Comparison of ENCODE assay signal across 8 cellular contexts in the genomic region with DNA sequence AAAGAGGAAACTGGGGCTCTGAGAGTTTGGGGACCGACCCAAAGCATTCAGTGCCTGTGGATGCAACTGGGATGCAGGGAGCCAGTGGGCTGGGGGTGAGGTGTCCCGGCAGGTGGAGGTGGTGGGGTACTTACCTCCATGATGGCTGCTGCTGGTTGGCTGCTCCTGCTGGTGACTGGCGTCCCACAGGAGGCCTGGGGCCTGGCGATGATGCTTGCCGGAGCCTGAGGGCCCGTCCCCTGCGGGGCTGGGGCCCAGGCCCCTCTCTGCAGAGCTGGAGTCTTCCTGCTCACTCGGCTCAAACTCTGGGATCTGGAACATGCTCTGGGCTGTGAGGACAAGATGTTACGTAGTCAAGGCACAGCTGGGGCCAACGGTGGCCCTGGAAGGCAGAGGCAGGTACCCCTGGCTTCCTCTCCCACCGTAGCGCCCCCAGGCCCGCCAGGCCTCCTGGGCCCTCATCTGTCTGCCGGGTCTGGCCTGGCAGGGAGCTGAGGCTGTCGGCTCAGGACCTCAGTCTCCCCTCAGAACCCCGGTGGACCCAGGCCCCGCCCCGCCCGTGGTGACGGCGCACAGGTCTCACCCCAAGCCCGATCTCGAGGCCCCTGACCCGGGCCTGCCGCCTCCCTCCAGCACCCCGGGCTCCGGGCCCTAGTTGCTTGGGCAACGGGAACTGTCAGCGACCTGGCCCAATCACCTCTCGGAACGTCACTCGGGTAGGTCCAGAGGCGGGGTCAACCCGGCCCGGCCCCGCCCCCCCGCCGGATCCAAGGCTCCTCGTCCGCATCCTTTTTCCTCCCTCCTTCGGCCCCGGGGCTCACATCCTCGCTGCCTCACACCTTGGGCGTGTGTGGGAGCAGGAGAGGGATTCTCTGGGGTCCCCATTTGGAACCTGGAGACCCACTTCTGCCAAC. TPM values are rescaled to one million over a fixed set of nuclear protein-coding genes. Genes with fewer than 3 reads are reported as not detected.
DNase-seq lines count a peak whose midpoint lies in the region; TF ChIP-seq lines count a peak whose summit lies in the region.

A gene (minus strand): TSS at position 618 of the 914 bp plus-strand sequence. CDS start 297 bp downstream, at position 321.

- peak within 1 kb of the TSS; percentile 58 for H2AK5ac ChIP-seq in neuronal stem cell (ENCODE audit: low read depth, low read length)

- H3K4me1 ChIP-seq in neuronal stem cell (ENCODE audit: control insufficient read depth in 2 of 2, insufficient read depth in 1 of 2, low read depth in 1 of 2, low read length in 2 of 2): peaks cover 3 to 9% of the 10 kb centered on the region in 2 donors
- peaks cover 0 to 29% (median 22%) of the 10 kb centered on the region in 5 donors for H3K4me1 ChIP-seq in subcutaneous abdominal adipose tissue (ENCODE audit: control insufficient read depth in 5 of 5, insufficient read depth in 5 of 5, low read length in 5 of 5)

- H3K23ac ChIP-seq in neuronal stem cell (ENCODE audit: low read depth, low read length, poor library complexity): peak within 1 kb of the TSS; percentile 85

- no peak within 1 kb of the TSS for H2BK120ac ChIP-seq in neuronal stem cell (ENCODE audit: low read depth, low read length)

- H3K4me3 Mint-ChIP-seq in HFFc6: peak within 1 kb of the TSS; percentile 88
- H3K4me3 Mint-ChIP-seq in activated naive CD4-positive, alpha-beta T cell treated with anti-CD3 and anti-CD28 coated beads for 36 hours: peak within 1 kb of the TSS; percentile 82

- TF ChIP-seq CTCF in HFFc6 (IDR thresholded peaks at IDR 0.05): no peak; the same call in 1 of the 2 replicates
- no peak for TF ChIP-seq CTCF in NB4 (IDR thresholded peaks at IDR 0.05; ENCODE audit: low read depth, low read length)

- peak within 1 kb of the TSS; percentile 73 for H2BK12ac ChIP-seq in neuronal stem cell (ENCODE audit: low read length)

- CTCF ChIA-PET in activated naive CD4-positive, alpha-beta T cell treated with anti-CD3 and anti-CD28 coated beads for 36 hours (lab: Charles Lee): interaction anchor here (0.8 to 3.1 kb wide), 5 partner anchors 17 to 78 kb away, joined by 4 to 12 read pairs (median 5); a partner anchor contains a TSS

- H3K27ac ChIP-seq in neuronal stem cell (replicated peaks; ENCODE audit: low read length) (peak within 1 kb of the TSS; percentile 61), subcutaneous abdominal adipose tissue (ENCODE audit: low read depth, low read length) (peak within 1 kb of the TSS; percentile 97)

- peaks cover 5% of the 10 kb centered on the region for H3K27me3 Mint-ChIP-seq in HFFc6 (ENCODE audit: insufficient read depth)
- no peaks in the 10 kb centered on the region for H3K27me3 Mint-ChIP-seq in activated naive CD4-positive, alpha-beta T cell treated with anti-CD3 and anti-CD28 coated beads for 36 hours (ENCODE audit: low read depth)

- peak within 1 kb of the TSS; percentile 77 for H2BK15ac ChIP-seq in neuronal stem cell (ENCODE audit: low read length)

- H2BK5ac ChIP-seq in neuronal stem cell (ENCODE audit: low read length): peak within 1 kb of the TSS; percentile 93

- H4K91ac ChIP-seq in neuronal stem cell (ENCODE audit: low read depth, low read length, poor library complexity): no peak within 1 kb of the TSS

- peak within 1 kb of the TSS; percentile 94 for H3K14ac ChIP-seq in neuronal stem cell (ENCODE audit: low read length)

- H3K36me3 Mint-ChIP-seq in HFFc6 (ENCODE audit: low read depth): peaks cover 7% of the 10 kb centered on the region
- peaks cover 5% of the 10 kb centered on the region for H3K36me3 Mint-ChIP-seq in activated naive CD4-positive, alpha-beta T cell treated with anti-CD3 and anti-CD28 coated beads for 36 hours (ENCODE audit: low read depth)

- peak; percentile 56 for TF ChIP-seq POLR2A in NB4 (IDR thresholded peaks at IDR 0.05; ENCODE audit: extremely low read depth, insufficient read length)

- peaks cover 0 to 1% (median 1%) of the 10 kb centered on the region in 3 experiments for H3K27me3 ChIP-seq in neuronal stem cell (ENCODE audit: control insufficient read depth in 3 of 3, insufficient read depth in 3 of 3, low read depth in 1 of 3, low read length in 3 of 3)
- peaks cover 0 to 1% (median 0%) of the 10 kb centered on the region in 5 donors for H3K27me3 ChIP-seq in subcutaneous abdominal adipose tissue (ENCODE audit: control insufficient read depth in 5 of 5, insufficient read depth in 4 of 5, low read length in 5 of 5)

- peak; percentile 78 for DNase-seq in GM04504 (ENCODE audit: low read depth)
- peak; percentile 88 for DNase-seq in HFFc6
- DNase-seq in NB4 (ENCODE audit: low read depth): peak; percentile 94
- peak; percentile 92 for DNase-seq in SK-N-DZ (ENCODE audit: low spot score)
- peak; percentile 95 for DNase-seq in activated naive CD4-positive, alpha-beta T cell treated with anti-CD3 and anti-CD28 coated beads for 36 hours
- peak; percentile 83 for DNase-seq in foreskin melanocyte
- DNase-seq in neuronal stem cell (ENCODE audit: low spot score): peak; percentile 94

- peaks cover 2 to 18% of the 10 kb centered on the region in 2 donors for H3K36me3 ChIP-seq in neuronal stem cell (replicated peaks in 1 of 2; ENCODE audit: control insufficient read depth in 2 of 2, insufficient read depth in 2 of 2, low read length in 2 of 2)
- peaks cover 0 to 5% (median 4%) of the 10 kb centered on the region in 5 donors for H3K36me3 ChIP-seq in subcutaneous abdominal adipose tissue (ENCODE audit: control insufficient read depth in 5 of 5, insufficient read depth in 5 of 5, low read length in 5 of 5)

- H4K8ac ChIP-seq in neuronal stem cell (ENCODE audit: low read depth, low read length): peak within 1 kb of the TSS; percentile 82

- H3K18ac ChIP-seq in neuronal stem cell (ENCODE audit: low read length): peak within 1 kb of the TSS; percentile 98

- intact Hi-C loops in activated naive CD4-positive, alpha-beta T cell treated with anti-CD3 and anti-CD28 coated beads for 36 hours (cut with micrococcal nuclease): loop anchor here (1.0 to 2.0 kb wide), 3 partner anchors 38 to 58 kb away; a partner anchor contains a TSS

- H3K4ac ChIP-seq in neuronal stem cell (ENCODE audit: low read length): no peak within 1 kb of the TSS

- no CpG with 5 or more reads among the region's 44 CpGs for WGBS in neuronal stem cell (ENCODE audit: extremely low coverage in 2 of 2, insufficient read length in 2 of 2, insufficient replicate concordance in 1 of 2), 2 donors

- no peaks in the 10 kb centered on the region for H3K9me3 Mint-ChIP-seq in HFFc6
- no peaks in the 10 kb centered on the region for H3K9me3 Mint-ChIP-seq in activated naive CD4-positive, alpha-beta T cell treated with anti-CD3 and anti-CD28 coated beads for 36 hours

- H3K4me1 Mint-ChIP-seq in HFFc6 (ENCODE audit: low read depth): peaks cover 23% of the 10 kb centered on the region
- peaks cover 17% of the 10 kb centered on the region for H3K4me1 Mint-ChIP-seq in activated naive CD4-positive, alpha-beta T cell treated with anti-CD3 and anti-CD28 coated beads for 36 hours (ENCODE audit: low read depth)

- peak within 1 kb of the TSS; percentile 99 for H2AFZ ChIP-seq in neuronal stem cell (ENCODE audit: low read length)

- H3K4me2 ChIP-seq in neuronal stem cell (ENCODE audit: insufficient read depth, low read length, poor library complexity, severe bottlenecking): peak within 1 kb of the TSS; percentile 100

- H3K79me1 ChIP-seq in neuronal stem cell (ENCODE audit: low read depth, low read length): peaks cover 6% of the 10 kb centered on the region

- peak within 1 kb of the TSS; percentile 90 for H3K27ac Mint-ChIP-seq in HFFc6
- peak within 1 kb of the TSS; percentile 90 for H3K27ac Mint-ChIP-seq in activated naive CD4-positive, alpha-beta T cell treated with anti-CD3 and anti-CD28 coated beads for 36 hours

- H3K4me3 ChIP-seq in NB4 (ENCODE audit: low read depth, low read length) (peak within 1 kb of the TSS; percentile 72), neuronal stem cell (ENCODE audit: low read length in 2 of 2) (peak within 1 kb of the TSS; percentile 68 to 91), subcutaneous abdominal adipose tissue (ENCODE audit: low read depth in 1 of 5, low read length in 5 of 5) (peak within 1 kb of the TSS; percentile 73 to 93 (median 89))

- no peaks in the 10 kb centered on the region for H3K9me3 ChIP-seq in neuronal stem cell (replicated peaks in 1 of 2; ENCODE audit: control insufficient read depth in 2 of 2, insufficient read depth in 1 of 2, low read depth in 1 of 2, low read length in 2 of 2)
- no peaks in the 10 kb centered on the region for H3K9me3 ChIP-seq in subcutaneous abdominal adipose tissue (ENCODE audit: control insufficient read depth in 5 of 5, low read length in 5 of 5)

- H3K9ac ChIP-seq in neuronal stem cell (ENCODE audit: low read depth, low read length, poor library complexity) (peak within 1 kb of the TSS; percentile 98), subcutaneous abdominal adipose tissue (ENCODE audit: low read length in 5 of 5) (peak within 1 kb of the TSS; percentile 66 to 94 (median 93))

RNA-seq across cellular contexts. Expression of the gene that starts here (rescaled TPM):
- 10 to 100 TPM; 65.9 to 75.0 (median 68.8) TPM for total RNA-seq in HFFc6 (2021; fragmentation: NEBNext Ultra II Directional; extraction: Animal tissue kit (Norgen Biotek cat#: 25700))
- 80.2 and 90.6 TPM in 2 replicates for polyA plus RNA-seq in SK-N-DZ (2014; cell fraction: cytosol; rRNA removed)
- 35.0 and 69.2 TPM in 2 replicates for polyA plus RNA-seq in SK-N-DZ (2014; cell fraction: nucleus; rRNA removed)
- total RNA-seq in activated naive CD4-positive, alpha-beta T cell treated with anti-CD3 and anti-CD28 coated beads for 36 hours: 10 to 100 TPM; 12.8 to 14.3 TPM
- 44.3 TPM for polyA plus RNA-seq in neuronal stem cell (2013, experiment 1 of 2)
- polyA plus RNA-seq in neuronal stem cell (2013, experiment 2 of 2): 44.9 TPM

Comparison
In these comparisons a context has a peak if more than half of its experiments do, and no peak if none do; other contexts are left out.
1. Peak in every context shown above with its lines: DNase-seq, H3K4me3 ChIP-seq and H3K27ac ChIP-seq.
2. RNA of the gene that starts here (total RNA-seq): 65.9 to 75.0 TPM in HFFc6; 12.8 to 14.3 TPM in activated naive CD4-positive, alpha-beta T cell treated with anti-CD3 and anti-CD28 coated beads for 36 hours; every median in the first group is over 4 times any median in the second.